14 cellular contexts compared by ENCODE assay signal in the genomic region with DNA sequence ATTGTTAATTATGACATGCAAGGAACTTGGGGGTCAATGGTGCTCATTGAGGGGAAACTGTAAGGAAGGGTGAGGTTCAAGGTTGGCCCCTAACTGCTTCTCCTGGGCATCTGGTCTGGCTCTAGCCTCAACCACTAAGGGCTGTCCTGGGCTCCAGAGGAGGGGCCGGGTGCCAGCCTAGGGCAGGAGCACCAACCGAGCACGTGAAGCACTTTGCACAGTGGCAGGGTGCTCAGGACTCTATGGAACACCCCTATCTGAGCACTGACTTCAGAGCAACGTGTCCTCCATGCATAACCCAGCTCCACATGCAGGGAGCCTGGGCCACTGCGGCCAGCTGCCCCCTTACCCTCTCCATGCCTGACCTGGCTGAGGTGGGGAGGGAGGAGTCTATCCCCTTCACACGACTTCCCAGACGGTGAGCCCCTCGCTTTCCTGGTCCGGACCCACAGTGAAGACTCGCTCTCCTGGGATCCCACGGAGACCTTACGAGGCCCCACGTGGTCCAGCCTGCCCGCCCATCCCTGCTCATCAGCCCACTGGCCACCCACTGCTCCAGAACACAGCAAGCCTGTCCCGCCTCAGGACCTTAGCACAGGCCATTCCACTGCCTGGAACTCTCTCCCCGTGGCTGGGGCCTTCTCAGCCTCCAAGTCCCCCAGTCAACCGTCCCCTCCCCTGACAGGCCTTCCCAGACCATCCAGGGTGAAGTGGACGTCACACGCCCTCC. TPM values are rescaled to one million over a fixed set of nuclear protein-coding genes. Genes with fewer than 3 reads are reported as not detected.
A peak's percentile ranks its signal among the peaks of the same experiment; 100 is the strongest.
DNase-seq lines count a peak whose midpoint lies in the region; TF ChIP-seq lines count a peak whose summit lies in the region.
"Had no signal": no experiment of that assay in that cellular context is flagged by ENCODE, and none has a peak within 500 bp of the region (broad histone marks: within the 10 kb centered on the region; RNA-seq: fewer than 3 reads in every experiment).

No MANE protein-coding gene starts in this region.

- peak overlapping the region; percentile 1; the same call in 1 of the 2 replicates for H3K4me2 ChIP-seq in MM.1S (ENCODE audit: low read depth, low read length)
- no peak overlapping the region for H3K4me2 ChIP-seq in neuronal stem cell (ENCODE audit: insufficient read depth, low read length, poor library complexity, severe bottlenecking)
- no peak overlapping the region for H3K4me2 ChIP-seq in osteoblast (ENCODE audit: insufficient read depth, low read length)
- H3K4me2 ChIP-seq: A549 had no signal

- peak overlapping the region; percentile 8 for H3K18ac ChIP-seq in neuronal stem cell (ENCODE audit: low read length)

- no peaks in the 10 kb centered on the region for H3K79me1 ChIP-seq in neuronal stem cell (ENCODE audit: low read depth, low read length)

- no peak overlapping the region for H2BK12ac ChIP-seq in neuronal stem cell (ENCODE audit: low read length)

- H3K9me3 ChIP-seq in MM.1S (replicated peaks; ENCODE audit: insufficient read depth, low read length): no peaks in the 10 kb centered on the region
- H3K9me3 ChIP-seq in neuronal stem cell (replicated peaks in 1 of 2; ENCODE audit: control insufficient read depth in 2 of 2, insufficient read depth in 1 of 2, low read depth in 1 of 2, low read length in 2 of 2): no peaks in the 10 kb centered on the region
- no peaks in the 10 kb centered on the region for H3K9me3 ChIP-seq in osteoblast (ENCODE audit: low read depth, low read length)
- no peaks in the 10 kb centered on the region for H3K9me3 ChIP-seq in WERI-Rb-1 (ENCODE audit: severe bottlenecking)
- H3K9me3 ChIP-seq: A549, BE2C, HAP-1 had no signal

- H2BK120ac ChIP-seq in neuronal stem cell (ENCODE audit: low read depth, low read length): peak overlapping the region; percentile 47

- no peak for DNase-seq in MM.1S
- no peak for DNase-seq in neuronal stem cell (ENCODE audit: low spot score)
- DNase-seq in osteoblast (ENCODE audit: insufficient read length, low spot score, missing footprints): no peak
- DNase-seq in WERI-Rb-1: no peak
- DNase-seq in T-helper 2 cell: no peak
- DNase-seq: BE2C; CD8-positive, alpha-beta T cell; COR-L47; DND-41; GDM1; HFFc6 had no signal

- no peak overlapping the region for H3K14ac ChIP-seq in neuronal stem cell (ENCODE audit: low read length)

- TF ChIP-seq CTCF in MM.1S (IDR thresholded peaks at IDR 0.05; ENCODE audit: low read length) (no peak), VCaP (conservative IDR thresholded peaks at IDR 0.05) (no peak), osteoblast (IDR thresholded peaks at IDR 0.05; ENCODE audit: extremely low read depth, low read depth, low read length) (no peak), WERI-Rb-1 (IDR thresholded peaks at IDR 0.05; ENCODE audit: low read depth, low read length) (no peak)

- H2AFZ ChIP-seq in MM.1S (ENCODE audit: low read length): no peak overlapping the region
- H2AFZ ChIP-seq in neuronal stem cell (ENCODE audit: low read length): no peak overlapping the region
- no peak overlapping the region for H2AFZ ChIP-seq in osteoblast (ENCODE audit: low read length)

- no peak overlapping the region for H2BK5ac ChIP-seq in neuronal stem cell (ENCODE audit: low read length)

- H3K79me2 ChIP-seq in MM.1S (ENCODE audit: low read length) (no peaks in the 10 kb centered on the region), osteoblast (ENCODE audit: insufficient read depth, low read length) (no peaks in the 10 kb centered on the region)

- no peak overlapping the region for H3K4me3 ChIP-seq in MM.1S (ENCODE audit: low read length)
- H3K4me3 ChIP-seq in neuronal stem cell (ENCODE audit: low read length in 2 of 2): peak overlapping the region in 1 of 2 donors; percentile 10
- H3K4me3 ChIP-seq in osteoblast (ENCODE audit: insufficient read depth, low read length): no peak overlapping the region
- H3K4me3 ChIP-seq in WERI-Rb-1 (ENCODE audit: low read depth, low read length): no peak overlapping the region
- H3K4me3 ChIP-seq: A549, HAP-1 had no signal

- no peaks in the 10 kb centered on the region for H3K4me1 ChIP-seq in MM.1S (ENCODE audit: low read length)
- H3K4me1 ChIP-seq in neuronal stem cell (ENCODE audit: control insufficient read depth in 2 of 2, insufficient read depth in 1 of 2, low read depth in 1 of 2, low read length in 2 of 2): peaks cover 0 to 4% of the 10 kb centered on the region in 2 donors
- no peaks in the 10 kb centered on the region for H3K4me1 ChIP-seq in osteoblast (ENCODE audit: insufficient read depth, low read length)
- H3K4me1 ChIP-seq: A549, BE2C, HAP-1 had no signal

- peak overlapping the region; percentile 56 for H3K23ac ChIP-seq in neuronal stem cell (ENCODE audit: low read depth, low read length, poor library complexity)

- H3K9ac ChIP-seq in MM.1S (ENCODE audit: low read length) (no peak overlapping the region), neuronal stem cell (ENCODE audit: low read depth, low read length, poor library complexity) (no peak overlapping the region)

- H2BK15ac ChIP-seq in neuronal stem cell (ENCODE audit: low read length): no peak overlapping the region

- no peak overlapping the region for H3K27ac ChIP-seq in MM.1S (ENCODE audit: low read length)
- peak overlapping the region; percentile 76 for H3K27ac ChIP-seq in VCaP
- H3K27ac ChIP-seq in neuronal stem cell (replicated peaks; ENCODE audit: low read length): no peak overlapping the region
- no peak overlapping the region for H3K27ac ChIP-seq in osteoblast (ENCODE audit: low read depth, low read length)
- H3K27ac ChIP-seq in WERI-Rb-1: no peak overlapping the region
- H3K27ac ChIP-seq: A549 had no signal

- H3F3A ChIP-seq in MM.1S (ENCODE audit: insufficient read depth, low read length): no peaks in the 10 kb centered on the region

- peak overlapping the region; percentile 54 for H2AK5ac ChIP-seq in neuronal stem cell (ENCODE audit: low read depth, low read length)

- H3K9me2 ChIP-seq in MM.1S (replicated peaks; ENCODE audit: insufficient read depth, low read length): no peaks in the 10 kb centered on the region

- no peaks in the 10 kb centered on the region for H4K20me1 ChIP-seq in MM.1S (ENCODE audit: insufficient read depth, low read length)
- no peaks in the 10 kb centered on the region for H4K20me1 ChIP-seq in osteoblast (ENCODE audit: insufficient read depth, low read length)

- no peak overlapping the region for H3K4ac ChIP-seq in neuronal stem cell (ENCODE audit: low read length)

- H3K27me3 ChIP-seq in MM.1S (replicated peaks; ENCODE audit: insufficient read depth, low read length): peaks cover 98% of the 10 kb centered on the region
- H3K27me3 ChIP-seq in neuronal stem cell (ENCODE audit: control insufficient read depth in 3 of 3, insufficient read depth in 3 of 3, low read depth in 1 of 3, low read length in 3 of 3): peaks cover 0 to 23% (median 0%) of the 10 kb centered on the region in 3 experiments
- no peaks in the 10 kb centered on the region for H3K27me3 ChIP-seq in osteoblast (ENCODE audit: insufficient read depth, low read length)
- no peaks in the 10 kb centered on the region for H3K27me3 ChIP-seq in WERI-Rb-1 (ENCODE audit: insufficient read depth, low read depth, severe bottlenecking)

- no peak overlapping the region for H4K8ac ChIP-seq in neuronal stem cell (ENCODE audit: low read depth, low read length)

- H4K91ac ChIP-seq in neuronal stem cell (ENCODE audit: low read depth, low read length, poor library complexity): peak overlapping the region; percentile 56

- H3K36me3 ChIP-seq in MM.1S (replicated peaks; ENCODE audit: insufficient read depth, low read length) (no peaks in the 10 kb centered on the region), neuronal stem cell (replicated peaks in 1 of 2; ENCODE audit: control insufficient read depth in 2 of 2, insufficient read depth in 2 of 2, low read length in 2 of 2) (no peaks in the 10 kb centered on the region), osteoblast (ENCODE audit: insufficient read depth, low read length) (no peaks in the 10 kb centered on the region), WERI-Rb-1 (no peaks in the 10 kb centered on the region)
- H3K36me3 ChIP-seq: BE2C, HAP-1 had no signal

- no CpG with 5 or more reads among the region's 19 CpGs for WGBS in neuronal stem cell (ENCODE audit: extremely low coverage in 2 of 2, insufficient read length in 2 of 2, insufficient replicate concordance in 1 of 2), 2 donors

RNA-seq across cellular contexts. Expression of gene STX16, which starts 40.8 kb away (rescaled TPM):
- 45.1 TPM for polyA plus RNA-seq in neuronal stem cell (2013, experiment 1 of 2)
- polyA plus RNA-seq in neuronal stem cell (2013, experiment 2 of 2): 45.7 TPM
- total RNA-seq in osteoblast: 24.2 and 28.6 TPM in 2 replicates
